32 cellular contexts compared by ENCODE assay signal in genomic region chr5:157976429-157976828, GRCh38.
"Had no signal": no experiment of that assay in that cellular context is flagged by ENCODE, and none has a peak within 500 bp of the region (broad histone marks: within the 10 kb centered on the region; RNA-seq: fewer than 3 reads in every experiment).

No MANE protein-coding gene starts in this region.

- H3K4me1 ChIP-seq: ascending aorta had no signal

- H3K27ac Mint-ChIP-seq: activated CD4-positive, alpha-beta memory T cell treated with anti-CD3 and anti-CD28 coated beads, Interleukin-2, amount 10 ng/mL, durations not matched to agents 7 days and 5 days; activated CD8-positive, alpha-beta memory T cell treated with anti-CD3 and anti-CD28 coated beads, Interleukin-2, amount 10 ng/mL, durations not matched to agents 7 days and 5 days; activated naive CD8-positive, alpha-beta T cell treated with anti-CD3 and anti-CD28 coated beads for 36 hours had no signal

- ATAC-seq: activated CD8-positive, alpha-beta memory T cell treated with anti-CD3 and anti-CD28 coated beads, Interleukin-2, amount 10 ng/mL, durations not matched to agents 7 days and 5 days had no signal

- H3K9me3 Mint-ChIP-seq: activated CD4-positive, alpha-beta memory T cell treated with anti-CD3 and anti-CD28 coated beads, Interleukin-2, amount 10 ng/mL, durations not matched to agents 7 days and 5 days; activated naive CD8-positive, alpha-beta T cell treated with anti-CD3 and anti-CD28 coated beads for 36 hours had no signal

- H3K27ac ChIP-seq: ascending aorta, Peyer's patch, WERI-Rb-1 had no signal

- DNase-seq: activated CD4-positive, alpha-beta memory T cell treated with anti-CD3 and anti-CD28 coated beads, Interleukin-2, amount 10 ng/mL, durations not matched to agents 7 days and 5 days; activated CD4-positive, alpha-beta T cell treated with anti-CD3 and anti-CD28 coated beads for 1 hour; activated CD4-positive, alpha-beta T cell treated with anti-CD3 and anti-CD28 coated beads for 48 hours; activated CD4-positive, CD25-positive, alpha-beta regulatory T cell; activated CD8-positive, alpha-beta memory T cell treated with anti-CD3 and anti-CD28 coated beads for 24 hours; activated CD8-positive, alpha-beta memory T cell treated with anti-CD3 and anti-CD28 coated beads, Interleukin-2, amount 10 ng/mL, durations not matched to agents 7 days and 5 days; activated CD8-positive, alpha-beta memory T cell treated with anti-CD3 and anti-CD28 coated beads, Interleukin-2, amount 50 U/mL, for 48 hours; activated effector memory CD4-positive, alpha-beta T cell treated with Interleukin-2 at 50 U/mL for 16 hours; activated naive CD4-positive, alpha-beta T cell treated with anti-CD3 and anti-CD28 coated beads, Interleukin-2, amount 50 U/mL, for 16 hours; activated naive CD8-positive, alpha-beta T cell treated with anti-CD3 and anti-CD28 coated beads for 36 hours; activated T-cell treated with anti-CD3 and anti-CD28 coated beads, Interleukin-2, amount 50 U/mL, for 48 hours; amygdala; caudate nucleus; cerebellar nuclear complex; Karpas-422; KBM-7; MG63; MV-4-11; NCI-H1092; NCI-H1436 treated with DMSO at 0.1 percent for 48 hours; NCI-H1694 treated with DMSO at 0.1 percent for 48 hours; NCI-H2029; NCI-H345; NCI-H524 treated with DMSO at 0.1 percent for 48 hours; Peyer's patch; Right ventricle myocardium superior; RPMI8226; SW 1271; T-helper 1 cell; T1000; WERI-Rb-1 had no signal

- H3K36me3 ChIP-seq: ascending aorta, MG63, Peyer's patch, WERI-Rb-1 had no signal

- H3K4me3 Mint-ChIP-seq: activated CD4-positive, alpha-beta memory T cell treated with anti-CD3 and anti-CD28 coated beads, Interleukin-2, amount 10 ng/mL, durations not matched to agents 7 days and 5 days; activated CD8-positive, alpha-beta memory T cell treated with anti-CD3 and anti-CD28 coated beads, Interleukin-2, amount 10 ng/mL, durations not matched to agents 7 days and 5 days; activated naive CD8-positive, alpha-beta T cell treated with anti-CD3 and anti-CD28 coated beads for 36 hours had no signal

- H3K27me3 ChIP-seq: ascending aorta, Peyer's patch had no signal

- H3K9me3 ChIP-seq: ascending aorta, MG63, Peyer's patch had no signal

- H3K4me3 ChIP-seq: ascending aorta, MG63, Peyer's patch had no signal

- H3K36me3 Mint-ChIP-seq: activated CD8-positive, alpha-beta memory T cell treated with anti-CD3 and anti-CD28 coated beads, Interleukin-2, amount 10 ng/mL, durations not matched to agents 7 days and 5 days; activated naive CD8-positive, alpha-beta T cell treated with anti-CD3 and anti-CD28 coated beads for 36 hours had no signal

- H3K4me1 Mint-ChIP-seq: activated CD4-positive, alpha-beta memory T cell treated with anti-CD3 and anti-CD28 coated beads, Interleukin-2, amount 10 ng/mL, durations not matched to agents 7 days and 5 days; activated CD8-positive, alpha-beta memory T cell treated with anti-CD3 and anti-CD28 coated beads, Interleukin-2, amount 10 ng/mL, durations not matched to agents 7 days and 5 days; activated naive CD8-positive, alpha-beta T cell treated with anti-CD3 and anti-CD28 coated beads for 36 hours had no signal
